ENCODE assay signal across 1 cellular context in genomic region chr2:43224131-43224570, GRCh38.
TF ChIP-seq lines count a peak whose summit lies in the region.

No MANE protein-coding gene starts in this region.

TF ChIP-seq in SK-N-SH, 30 proteins besides CTCF, POLR2A, EP300 and RAD21 (continued from another document):
- TF ChIP-seq REST (IDR thresholded peaks at IDR 0.05; ENCODE audit: low read depth, low read length), result 0 out of 2 replicates have a peak, but pooled peaks have one; percentile 15
- peak; percentile 73 for TF ChIP-seq PBX3 (IDR thresholded peaks at IDR 0.05)
- no peak for TF ChIP-seq TCF12 (IDR thresholded peaks at IDR 0.05)
- no peak for TF ChIP-seq CHD2 (IDR thresholded peaks at IDR 0.05; ENCODE audit: low read length, partially characterized antibody)
- no peak for TF ChIP-seq MEF2A (IDR thresholded peaks at IDR 0.05; ENCODE audit: borderline replicate concordance, low read depth)
- TF ChIP-seq ELF1 (IDR thresholded peaks at IDR 0.05), result no peak
- peak; percentile 56 for TF ChIP-seq SMC3 (IDR thresholded peaks at IDR 0.05; ENCODE audit: low read depth, low read length)
- 0 out of 2 replicates have a peak, but pooled peaks have one; percentile 30 for TF ChIP-seq SIN3A (IDR thresholded peaks at IDR 0.05; ENCODE audit: borderline replicate concordance, low read depth, low read length)
- no peak for TF ChIP-seq NFIC (IDR thresholded peaks at IDR 0.05; ENCODE audit: borderline replicate concordance)
- TF ChIP-seq USF1 (IDR thresholded peaks at IDR 0.05; ENCODE audit: borderline replicate concordance, low read depth), result no peak
- TF ChIP-seq RXRA (IDR thresholded peaks at IDR 0.05; ENCODE audit: borderline replicate concordance, low read depth), result no peak
- TF ChIP-seq MXI1 (IDR thresholded peaks at IDR 0.05; ENCODE audit: low read depth, low read length), result no peak
